ENCODE assay signal across 8 cellular contexts in genomic region chr4:181528570-181529184, GRCh38.
DNase-seq lines count a peak whose midpoint lies in the region; ATAC-seq and TF ChIP-seq lines count a peak whose summit lies in the region.

No MANE protein-coding gene starts in this region.

- H3K9me3 ChIP-seq in tibial nerve, result no peaks in the 10 kb centered on the region

- TF ChIP-seq POLR2A in tibial nerve (IDR thresholded peaks at IDR 0.05), result no peak

- in situ Hi-C loops in T47D (cut with HindIII; ENCODE audit: low pct_unique_long_range_greater_than_20kb, low sequenced_read_pairs), result no loop called here

- TF ChIP-seq EP300 in tibial nerve (IDR thresholded peaks at IDR 0.05), result no peak

- H3K36me3 ChIP-seq in kidney epithelial cell (ENCODE audit: control insufficient read depth, insufficient read depth, low read length) (no peaks in the 10 kb centered on the region), tibial nerve (no peaks in the 10 kb centered on the region)

- H3K4me1 ChIP-seq in tibial nerve, result no peaks in the 10 kb centered on the region

- DNase-seq in DMS153 (lab: John Stamatoyannopoulos, UW) (peak; percentile 60), NCI-H82 (lab: John Stamatoyannopoulos, UW) (peak; percentile 74), T47D (ENCODE audit: low read depth in 1 of 2, low spot score in 1 of 2) (peak; percentile 10 to 85), kidney epithelial cell (ENCODE audit: low read depth) (peak; percentile 19), tibial nerve (ENCODE audit: low spot score in 2 of 2) (peak in 1 of 2 donors; percentile 47), T-helper 9 cell (no peak)

- peak; percentile 74 for ATAC-seq in GM18867 (IDR thresholded peaks at IDR 0.05; ENCODE audit: unreplicated experiment)
- peak; percentile 58 for ATAC-seq in HG03439 (IDR thresholded peaks at IDR 0.05; ENCODE audit: unreplicated experiment)

- WGBS in tibial nerve, 2 donors, result 3 to 7% methylated on average over 4 of the region's 4 CpGs

- TF ChIP-seq CTCF in kidney epithelial cell (IDR thresholded peaks at IDR 0.05; ENCODE audit: insufficient read depth, low read length, poor library complexity, severe bottlenecking) (peak; percentile 88), tibial nerve (IDR thresholded peaks at IDR 0.05) (peak; percentile 67 to 76 (median 71))

- no peaks in the 10 kb centered on the region for H3K27me3 ChIP-seq in kidney epithelial cell (ENCODE audit: control insufficient read depth, insufficient read depth, low read length)
- no peaks in the 10 kb centered on the region for H3K27me3 ChIP-seq in tibial nerve

- no peak overlapping the region for H3K27ac ChIP-seq in tibial nerve

- H3K4me3 ChIP-seq in kidney epithelial cell (ENCODE audit: low read depth, low read length) (no peak overlapping the region), tibial nerve (no peak overlapping the region)
